In the genomic region with DNA sequence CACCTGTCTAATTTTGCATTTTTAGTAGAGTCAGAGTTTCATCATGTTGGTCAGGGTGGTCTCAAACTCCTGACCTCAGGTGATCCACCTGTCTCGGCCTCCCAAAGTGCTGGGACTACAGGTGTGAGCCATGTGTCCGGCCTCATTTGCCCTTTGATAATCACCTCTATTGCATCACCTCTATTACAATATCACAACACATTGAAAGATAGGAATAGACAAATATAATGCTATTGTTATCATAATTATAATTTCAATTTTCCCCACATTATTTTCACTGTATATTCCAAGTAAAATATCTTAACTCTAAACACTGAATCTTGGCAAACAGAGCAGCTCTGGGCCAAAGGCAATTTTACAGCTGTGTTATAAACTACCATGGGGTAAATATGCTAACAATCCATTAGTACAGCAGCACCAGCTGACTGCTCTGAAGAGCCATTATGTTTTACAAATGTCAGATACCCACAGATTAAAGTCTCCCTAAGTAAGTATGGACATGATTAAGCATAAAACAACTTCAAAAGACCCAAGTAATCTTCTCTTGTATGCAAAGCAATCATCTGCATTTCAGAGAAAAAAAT, we compare ENCODE assay signal across 29 cellular contexts.
"Had no signal": no experiment of that assay in that cellular context is flagged by ENCODE, and none has a peak within 500 bp of the region (broad histone marks: within the 10 kb centered on the region; RNA-seq: fewer than 3 reads in every experiment).

No MANE protein-coding gene starts in this region.

- H3K4me3 ChIP-seq: SK-N-MC had no signal

- H3K9me3 Mint-ChIP-seq: activated CD4-positive, alpha-beta memory T cell treated with anti-CD3 and anti-CD28 coated beads, Interleukin-2, amount 10 ng/mL, durations not matched to agents 7 days and 5 days; activated naive CD4-positive, alpha-beta T cell treated with anti-CD3 and anti-CD28 coated beads for 36 hours; activated T-helper 17 cell treated with anti-CD3 and anti-CD28 coated beads, Interleukin-2, amount 50 U/mL, for 72 hours; central memory CD8-positive, alpha-beta T cell; T-cell had no signal

- H3K27ac Mint-ChIP-seq: activated CD4-positive, alpha-beta memory T cell treated with anti-CD3 and anti-CD28 coated beads, Interleukin-2, amount 10 ng/mL, durations not matched to agents 7 days and 5 days; activated CD4-positive, alpha-beta T cell treated with anti-CD3 and anti-CD28 coated beads for 36 hours; activated naive CD4-positive, alpha-beta T cell treated with anti-CD3 and anti-CD28 coated beads for 36 hours; activated naive CD8-positive, alpha-beta T cell; activated T-helper 17 cell treated with anti-CD3 and anti-CD28 coated beads, Interleukin-2, amount 50 U/mL, for 72 hours; brain; T-cell had no signal

- DNase-seq: activated CD4-positive, alpha-beta memory T cell treated with anti-CD3 and anti-CD28 coated beads, Interleukin-2, amount 10 ng/mL, durations not matched to agents 7 days and 5 days; activated CD4-positive, alpha-beta T cell treated with anti-CD3 and anti-CD28 coated beads for 36 hours; activated CD4-positive, alpha-beta T cell treated with anti-CD3 and anti-CD28 coated beads, Interleukin-2, amount 50 U/mL, for 1 hour; activated CD4-positive, CD25-positive, alpha-beta regulatory T cell; activated gamma-delta T cell; activated naive CD4-positive, alpha-beta T cell treated with anti-CD3 and anti-CD28 coated beads for 36 hours; activated T-cell treated with anti-CD3 and anti-CD28 coated beads for 4 hours; activated T-cell treated with anti-CD3 and anti-CD28 coated beads, Interleukin-2, amount 50 U/mL, for 48 hours; amygdala; Karpas-422; MM.1S; NCI-H1105; NCI-H1436; NCI-H1694 treated with DMSO at 0.1 percent for 48 hours; NCI-H2029 treated with DMSO at 0.1 percent for 48 hours; NCI-H2171 treated with DMSO at 0.1 percent for 48 hours; NCI-H226; OCI-M1; RPMI8226; T-cell; T-helper 2 cell had no signal

- H3K4me3 Mint-ChIP-seq: activated CD4-positive, alpha-beta memory T cell treated with anti-CD3 and anti-CD28 coated beads, Interleukin-2, amount 10 ng/mL, durations not matched to agents 7 days and 5 days; activated CD4-positive, alpha-beta T cell treated with anti-CD3 and anti-CD28 coated beads for 36 hours; activated naive CD4-positive, alpha-beta T cell treated with anti-CD3 and anti-CD28 coated beads for 36 hours; activated naive CD8-positive, alpha-beta T cell; activated T-helper 17 cell treated with anti-CD3 and anti-CD28 coated beads, Interleukin-2, amount 50 U/mL, for 72 hours; brain; central memory CD8-positive, alpha-beta T cell; T-cell had no signal

- H3K27me3 Mint-ChIP-seq: activated CD4-positive, alpha-beta memory T cell treated with anti-CD3 and anti-CD28 coated beads, Interleukin-2, amount 10 ng/mL, durations not matched to agents 7 days and 5 days; activated CD4-positive, alpha-beta T cell treated with anti-CD3 and anti-CD28 coated beads for 36 hours; activated naive CD8-positive, alpha-beta T cell; activated T-helper 17 cell treated with anti-CD3 and anti-CD28 coated beads, Interleukin-2, amount 50 U/mL, for 72 hours; brain; central memory CD8-positive, alpha-beta T cell; T-cell had no signal

- H3K27ac ChIP-seq: SK-N-MC, VCaP had no signal

- ATAC-seq: activated CD4-positive, alpha-beta T cell treated with anti-CD3 and anti-CD28 coated beads for 36 hours; activated T-helper 17 cell treated with anti-CD3 and anti-CD28 coated beads, Interleukin-2, amount 50 U/mL, for 72 hours; Panc1; Right ventricle myocardium inferior; T-cell had no signal
